In the genomic region with DNA sequence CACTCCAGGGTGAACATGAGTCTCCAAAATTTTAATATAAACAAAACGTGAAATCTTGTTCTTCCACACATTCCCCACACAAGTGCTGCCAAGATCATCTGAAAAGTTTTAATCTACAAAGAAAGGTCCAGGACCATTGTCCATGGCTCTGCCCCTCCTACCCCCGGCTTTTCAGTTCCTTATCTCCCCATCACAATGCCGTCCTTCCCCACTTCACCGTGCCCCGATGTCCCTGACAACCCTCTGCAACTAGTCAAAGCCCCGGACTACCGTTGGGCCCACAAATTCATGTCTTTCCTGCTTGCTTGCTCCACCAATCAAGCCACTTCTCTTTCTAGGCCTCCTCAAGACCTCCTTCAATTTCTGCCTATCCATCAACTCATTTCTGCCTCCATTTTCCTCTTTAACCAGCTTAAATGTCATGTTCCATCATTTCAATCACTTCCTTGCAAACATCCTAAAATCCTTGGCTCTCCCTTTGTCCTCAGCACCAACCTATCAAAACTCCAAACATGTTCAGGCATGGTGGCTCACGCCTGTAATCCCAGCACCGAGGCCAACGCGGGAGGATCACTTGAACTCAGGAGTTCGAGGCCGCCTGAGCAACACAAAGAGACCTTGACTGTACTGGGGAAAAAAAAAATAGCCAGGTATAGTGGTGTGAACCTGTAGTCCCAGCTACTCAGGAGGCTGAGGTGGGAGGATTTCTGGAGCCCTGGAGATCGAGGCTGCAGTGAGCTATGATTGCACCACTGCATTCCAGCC, we compare ENCODE assay signal across 19 cellular contexts. TPM values are rescaled to one million over a fixed set of nuclear protein-coding genes. Genes with fewer than 3 reads are reported as not detected.
"Had no signal": no experiment of that assay in that cellular context is flagged by ENCODE, and none has a peak within 500 bp of the region (broad histone marks: within the 10 kb centered on the region; RNA-seq: fewer than 3 reads in every experiment).

No MANE protein-coding gene starts in this region.

- H3K4me1 ChIP-seq: suprapubic skin, thyroid gland, uterus had no signal

- H3K9me3 ChIP-seq: gastrocnemius medialis, mucosa of descending colon, suprapubic skin, thyroid gland, uterus had no signal

- H3K27me3 Mint-ChIP-seq: naive thymus-derived CD8-positive, alpha-beta T cell had no signal

- FAIRE-seq: endometrium had no signal

- H3K4me3 ChIP-seq: esophagus muscularis mucosa, gastrocnemius medialis, mucosa of descending colon, suprapubic skin, thyroid gland, uterus had no signal

- H3K27ac Mint-ChIP-seq: stimulated activated effector memory CD8-positive, alpha-beta T cell treated with anti-CD3 and anti-CD28 coated beads, Interleukin-12 subunit alpha, Interleukin-12 subunit beta, amount 100 ng/mL, for 72 hours; type B pancreatic cell had no signal

- DNase-seq: effector memory CD4-positive, alpha-beta T cell; gastrocnemius medialis; islet precursor cell; left ventricle myocardium superior; mucosa of descending colon; naive thymus-derived CD8-positive, alpha-beta T cell; stimulated activated CD4-positive, alpha-beta T cell treated with anti-CD3 and anti-CD28 coated beads, Interleukin-4, amount 100 ng/mL, for 1 hour; stimulated activated CD8-positive, alpha-beta memory T cell treated with anti-CD3 and anti-CD28 coated beads, Interleukin-4, amount 100 ng/mL, for 48 hours; stimulated activated naive CD8-positive, alpha-beta T cell treated with anti-CD3 and anti-CD28 coated beads, Interleukin-15, Interleukin-2, amounts not matched to agents 100 U/mL and 50 U/mL, for 24 hours; thyroid gland; uterus had no signal

- H3K4me3 Mint-ChIP-seq: naive thymus-derived CD8-positive, alpha-beta T cell; stimulated activated effector memory CD8-positive, alpha-beta T cell treated with anti-CD3 and anti-CD28 coated beads, Interleukin-12 subunit alpha, Interleukin-12 subunit beta, amount 100 ng/mL, for 72 hours; type B pancreatic cell had no signal

- H3K36me3 Mint-ChIP-seq: stimulated activated effector memory CD8-positive, alpha-beta T cell treated with anti-CD3 and anti-CD28 coated beads, Interleukin-12 subunit alpha, Interleukin-12 subunit beta, amount 100 ng/mL, for 72 hours; type B pancreatic cell had no signal

- H3K27ac ChIP-seq: epithelial cell of prostate, esophagus muscularis mucosa, gastrocnemius medialis, suprapubic skin, thyroid gland, uterus had no signal

- H3K27me3 ChIP-seq: gastrocnemius medialis, suprapubic skin, thyroid gland, uterus had no signal

- H3K36me3 ChIP-seq: esophagus muscularis mucosa, gastrocnemius medialis, suprapubic skin, thyroid gland, uterus had no signal

RNA-seq across cellular contexts. Expression of a gene that starts 31.5 kb away (rescaled TPM):
- total RNA-seq: naive thymus-derived CD8-positive, alpha-beta T cell; osteocyte had no signal
- polyA plus RNA-seq: naive thymus-derived CD8-positive, alpha-beta T cell; neural cell had no signal
